In genomic region chr4:138689593-138689992, GRCh38 we compare ENCODE assay signal across 37 cellular contexts.
"Had no signal": no experiment of that assay in that cellular context is flagged by ENCODE, and none has a peak within 500 bp of the region (broad histone marks: within the 10 kb centered on the region; RNA-seq: fewer than 3 reads in every experiment).

No MANE protein-coding gene starts in this region.

- H3K36me3 Mint-ChIP-seq: activated CD8-positive, alpha-beta memory T cell treated with anti-CD3 and anti-CD28 coated beads, Interleukin-2, amount 10 ng/mL, durations not matched to agents 7 days and 5 days; activated naive CD4-positive, alpha-beta T cell treated with anti-CD3 and anti-CD28 coated beads, Interleukin-2, amount 10 ng/mL, durations not matched to agents 7 days and 5 days; activated naive CD4-positive, alpha-beta T cell treated with anti-CD3 and anti-CD28 coated beads, Interleukin-2, amount 50 U/mL, for 24 hours; activated naive CD8-positive, alpha-beta T cell; activated naive CD8-positive, alpha-beta T cell treated with anti-CD3 and anti-CD28 coated beads, Interleukin-2, amount 10 ng/mL, durations not matched to agents 7 days and 5 days; brain had no signal

- H3K4me3 ChIP-seq: ascending aorta, cardiac muscle cell had no signal

- H3K27ac Mint-ChIP-seq: activated CD4-positive, alpha-beta memory T cell treated with anti-CD3 and anti-CD28 coated beads, Interleukin-2, amount 10 ng/mL, durations not matched to agents 7 days and 5 days; activated CD4-positive, alpha-beta T cell treated with anti-CD3 and anti-CD28 coated beads for 36 hours; activated CD4-positive, alpha-beta T cell treated with anti-CD3 and anti-CD28 coated beads, Interleukin-2, amount 10 ng/mL, durations not matched to agents 7 days and 5 days; activated CD8-positive, alpha-beta memory T cell treated with anti-CD3 and anti-CD28 coated beads, Interleukin-2, amount 10 ng/mL, durations not matched to agents 7 days and 5 days; activated CD8-positive, alpha-beta T cell treated with anti-CD3 and anti-CD28 coated beads, Interleukin-2, amount 10 ng/mL, durations not matched to agents 7 days and 5 days; activated naive CD4-positive, alpha-beta T cell treated with anti-CD3 and anti-CD28 coated beads, Interleukin-2, amount 10 ng/mL, durations not matched to agents 7 days and 5 days; activated naive CD4-positive, alpha-beta T cell treated with anti-CD3 and anti-CD28 coated beads, Interleukin-2, amount 50 U/mL, for 24 hours; activated naive CD8-positive, alpha-beta T cell; activated naive CD8-positive, alpha-beta T cell treated with anti-CD3 and anti-CD28 coated beads, Interleukin-2, amount 10 ng/mL, durations not matched to agents 7 days and 5 days; activated naive CD8-positive, alpha-beta T cell treated with anti-CD3 and anti-CD28 coated beads, Interleukin-2, amount 50 U/mL, for 24 hours; activated T-cell treated with anti-CD3 and anti-CD28 coated beads, Interleukin-2, amount 50 U/mL, for 24 hours; activated T-helper 2 cell treated with anti-CD3 and anti-CD28 coated beads, Interferon-gamma antibody, Interleukin-2, Interleukin-4, amounts not matched to agents 10 μg/mL and 5 μg/mL and 100 μg/mL, durations not matched to agents 14 hours and 24 hours and 36 hours; T-helper 1 cell treated with Interleukin-12 subunit alpha and Interleukin-12 subunit beta and Interleukin-4 antibody, amounts not matched to agents 30 μg/mL and 1 μg/mL, for 36 hours; T-helper 2 cell treated with Interferon-gamma antibody and Interleukin-4, amounts not matched to agents 5 μg/mL and 100 μg/mL, for 36 hours had no signal

- H3K36me3 ChIP-seq: ascending aorta, cardiac muscle cell had no signal

- H3K27me3 ChIP-seq: ascending aorta, cardiac muscle cell had no signal

- H3K4me3 Mint-ChIP-seq: activated CD4-positive, alpha-beta memory T cell treated with anti-CD3 and anti-CD28 coated beads, Interleukin-2, amount 10 ng/mL, durations not matched to agents 7 days and 5 days; activated CD4-positive, alpha-beta T cell treated with anti-CD3 and anti-CD28 coated beads for 36 hours; activated CD4-positive, alpha-beta T cell treated with anti-CD3 and anti-CD28 coated beads, Interleukin-2, amount 10 ng/mL, durations not matched to agents 7 days and 5 days; activated CD8-positive, alpha-beta memory T cell treated with anti-CD3 and anti-CD28 coated beads, Interleukin-2, amount 10 ng/mL, durations not matched to agents 7 days and 5 days; activated CD8-positive, alpha-beta T cell treated with anti-CD3 and anti-CD28 coated beads, Interleukin-2, amount 10 ng/mL, durations not matched to agents 7 days and 5 days; activated naive CD4-positive, alpha-beta T cell treated with anti-CD3 and anti-CD28 coated beads, Interleukin-2, amount 10 ng/mL, durations not matched to agents 7 days and 5 days; activated naive CD4-positive, alpha-beta T cell treated with anti-CD3 and anti-CD28 coated beads, Interleukin-2, amount 50 U/mL, for 24 hours; activated naive CD8-positive, alpha-beta T cell; activated naive CD8-positive, alpha-beta T cell treated with anti-CD3 and anti-CD28 coated beads, Interleukin-2, amount 10 ng/mL, durations not matched to agents 7 days and 5 days; activated naive CD8-positive, alpha-beta T cell treated with anti-CD3 and anti-CD28 coated beads, Interleukin-2, amount 50 U/mL, for 24 hours; activated T-cell treated with anti-CD3 and anti-CD28 coated beads, Interleukin-2, amount 50 U/mL, for 24 hours; brain; central memory CD8-positive, alpha-beta T cell; T-helper 1 cell treated with Interleukin-12 subunit alpha and Interleukin-12 subunit beta and Interleukin-4 antibody, amounts not matched to agents 30 μg/mL and 1 μg/mL, for 36 hours; T-helper 2 cell treated with Interferon-gamma antibody and Interleukin-4, amounts not matched to agents 5 μg/mL and 100 μg/mL, for 36 hours had no signal

- H3K4me1 ChIP-seq: ascending aorta had no signal

- H3K27me3 Mint-ChIP-seq: activated CD4-positive, alpha-beta memory T cell treated with anti-CD3 and anti-CD28 coated beads, Interleukin-2, amount 10 ng/mL, durations not matched to agents 7 days and 5 days; activated CD4-positive, alpha-beta T cell treated with anti-CD3 and anti-CD28 coated beads, Interleukin-2, amount 10 ng/mL, durations not matched to agents 7 days and 5 days; activated CD8-positive, alpha-beta memory T cell treated with anti-CD3 and anti-CD28 coated beads, Interleukin-2, amount 10 ng/mL, durations not matched to agents 7 days and 5 days; activated naive CD4-positive, alpha-beta T cell treated with anti-CD3 and anti-CD28 coated beads, Interleukin-2, amount 10 ng/mL, durations not matched to agents 7 days and 5 days; brain had no signal

- H3K27ac ChIP-seq: ascending aorta, cardiac muscle cell, VCaP had no signal

- ATAC-seq: activated CD4-positive, alpha-beta T cell treated with anti-CD3 and anti-CD28 coated beads for 36 hours; activated CD4-positive, CD25-positive, alpha-beta regulatory T cell treated with anti-CD3 and anti-CD28 coated beads, Interleukin-2, amount 50 U/mL, for 24 hours; activated CD8-positive, alpha-beta memory T cell treated with anti-CD3 and anti-CD28 coated beads, Interleukin-2, amount 10 ng/mL, durations not matched to agents 7 days and 5 days; activated CD8-positive, alpha-beta T cell treated with anti-CD3 and anti-CD28 coated beads, Interleukin-2, amount 10 ng/mL, durations not matched to agents 7 days and 5 days; activated naive CD8-positive, alpha-beta T cell treated with anti-CD3 and anti-CD28 coated beads, Interleukin-2, amount 50 U/mL, for 24 hours had no signal

- H3K9me3 Mint-ChIP-seq: activated CD4-positive, alpha-beta memory T cell treated with anti-CD3 and anti-CD28 coated beads, Interleukin-2, amount 10 ng/mL, durations not matched to agents 7 days and 5 days; activated CD4-positive, alpha-beta T cell treated with anti-CD3 and anti-CD28 coated beads, Interleukin-2, amount 10 ng/mL, durations not matched to agents 7 days and 5 days; activated naive CD4-positive, alpha-beta T cell treated with anti-CD3 and anti-CD28 coated beads, Interleukin-2, amount 10 ng/mL, durations not matched to agents 7 days and 5 days; activated naive CD4-positive, alpha-beta T cell treated with anti-CD3 and anti-CD28 coated beads, Interleukin-2, amount 50 U/mL, for 24 hours; activated naive CD8-positive, alpha-beta T cell treated with anti-CD3 and anti-CD28 coated beads, Interleukin-2, amount 10 ng/mL, durations not matched to agents 7 days and 5 days; activated naive CD8-positive, alpha-beta T cell treated with anti-CD3 and anti-CD28 coated beads, Interleukin-2, amount 50 U/mL, for 24 hours; activated T-cell treated with anti-CD3 and anti-CD28 coated beads, Interleukin-2, amount 50 U/mL, for 24 hours; activated T-helper 2 cell treated with anti-CD3 and anti-CD28 coated beads, Interferon-gamma antibody, Interleukin-2, Interleukin-4, amounts not matched to agents 10 μg/mL and 5 μg/mL and 100 μg/mL, durations not matched to agents 14 hours and 24 hours and 36 hours; central memory CD8-positive, alpha-beta T cell; T-helper 1 cell treated with Interleukin-12 subunit alpha and Interleukin-12 subunit beta and Interleukin-4 antibody, amounts not matched to agents 30 μg/mL and 1 μg/mL, for 36 hours; T-helper 2 cell treated with Interferon-gamma antibody and Interleukin-4, amounts not matched to agents 5 μg/mL and 100 μg/mL, for 36 hours had no signal

- DNase-seq: activated CD4-positive, alpha-beta memory T cell treated with anti-CD3 and anti-CD28 coated beads, Interleukin-2, amount 10 ng/mL, durations not matched to agents 7 days and 5 days; activated CD4-positive, alpha-beta T cell treated with anti-CD3 and anti-CD28 coated beads for 1 hour; activated CD4-positive, alpha-beta T cell treated with anti-CD3 and anti-CD28 coated beads for 36 hours; activated CD4-positive, alpha-beta T cell treated with anti-CD3 and anti-CD28 coated beads for 48 hours; activated CD4-positive, alpha-beta T cell treated with anti-CD3 and anti-CD28 coated beads, Interleukin-2, amount 10 ng/mL, durations not matched to agents 7 days and 5 days; activated CD4-positive, alpha-beta T cell treated with anti-CD3 and anti-CD28 coated beads, Interleukin-2, amount 50 U/mL, for 48 hours; activated CD4-positive, CD25-positive, alpha-beta regulatory T cell; activated CD8-positive, alpha-beta memory T cell treated with anti-CD3 and anti-CD28 coated beads for 24 hours; activated CD8-positive, alpha-beta memory T cell treated with anti-CD3 and anti-CD28 coated beads, Interleukin-2, amount 10 ng/mL, durations not matched to agents 7 days and 5 days; activated CD8-positive, alpha-beta memory T cell treated with anti-CD3 and anti-CD28 coated beads, Interleukin-2, amount 50 U/mL, for 48 hours; activated CD8-positive, alpha-beta T cell treated with anti-CD3 and anti-CD28 coated beads, Interleukin-2, amount 10 ng/mL, durations not matched to agents 7 days and 5 days; activated effector memory CD4-positive, alpha-beta T cell treated with Interleukin-2 at 50 U/mL for 16 hours; activated gamma-delta T cell; activated naive CD4-positive, alpha-beta T cell treated with anti-CD3 and anti-CD28 coated beads, Interleukin-2, amount 10 ng/mL, durations not matched to agents 7 days and 5 days; activated naive CD4-positive, alpha-beta T cell treated with Interleukin-2 at 50 U/mL for 16 hours; activated naive CD8-positive, alpha-beta T cell treated with anti-CD3 and anti-CD28 coated beads, Interleukin-2, amount 10 ng/mL, durations not matched to agents 7 days and 5 days; activated naive CD8-positive, alpha-beta T cell treated with anti-CD3 and anti-CD28 coated beads, Interleukin-2, amount 50 U/mL, for 24 hours; activated T-cell treated with anti-CD3 and anti-CD28 coated beads, Interleukin-2, amount 50 U/mL, for 24 hours; activated T-cell treated with anti-CD3 and anti-CD28 coated beads, Interleukin-2, amount 50 U/mL, for 48 hours; amygdala; anterior cingulate cortex; caudate nucleus; cerebellar nuclear complex; T-helper 1 cell; T-helper 2 cell; T-helper 9 cell had no signal

- H3K4me1 Mint-ChIP-seq: activated CD4-positive, alpha-beta memory T cell treated with anti-CD3 and anti-CD28 coated beads, Interleukin-2, amount 10 ng/mL, durations not matched to agents 7 days and 5 days; activated CD4-positive, alpha-beta T cell treated with anti-CD3 and anti-CD28 coated beads for 36 hours; activated CD4-positive, alpha-beta T cell treated with anti-CD3 and anti-CD28 coated beads, Interleukin-2, amount 10 ng/mL, durations not matched to agents 7 days and 5 days; activated CD8-positive, alpha-beta memory T cell treated with anti-CD3 and anti-CD28 coated beads, Interleukin-2, amount 10 ng/mL, durations not matched to agents 7 days and 5 days; activated naive CD4-positive, alpha-beta T cell treated with anti-CD3 and anti-CD28 coated beads, Interleukin-2, amount 10 ng/mL, durations not matched to agents 7 days and 5 days; activated naive CD4-positive, alpha-beta T cell treated with anti-CD3 and anti-CD28 coated beads, Interleukin-2, amount 50 U/mL, for 24 hours; activated naive CD8-positive, alpha-beta T cell treated with anti-CD3 and anti-CD28 coated beads, Interleukin-2, amount 10 ng/mL, durations not matched to agents 7 days and 5 days; activated naive CD8-positive, alpha-beta T cell treated with anti-CD3 and anti-CD28 coated beads, Interleukin-2, amount 50 U/mL, for 24 hours; central memory CD8-positive, alpha-beta T cell had no signal
